In genomic region chr11:2196970-2197770, GRCh38 we compare ENCODE assay signal across 8 cellular contexts. TPM values are rescaled to one million over a fixed set of nuclear protein-coding genes. Genes with fewer than 3 reads are reported as not detected.
A peak's percentile ranks its signal among the peaks of the same experiment; 100 is the strongest.
DNase-seq lines count a peak whose midpoint lies in the region; ATAC-seq and TF ChIP-seq lines count a peak whose summit lies in the region.

No MANE protein-coding gene starts in this region.

- TF ChIP-seq CTCF in GM12864 (IDR thresholded peaks at IDR 0.05; ENCODE audit: low read depth, low read length, missing control alignments) (peak; percentile 82), adrenal gland (IDR thresholded peaks at IDR 0.05) (peak; percentile 71 to 94 (median 82)), sigmoid colon (IDR thresholded peaks at IDR 0.05) (peak; percentile 88 to 94 (median 89))

- H3K4me1 ChIP-seq in adrenal gland (replicated peaks in 1 of 2) (no peaks in the 10 kb centered on the region), sigmoid colon (no peaks in the 10 kb centered on the region)

- H3K27ac ChIP-seq in adrenal gland (no peak overlapping the region), sigmoid colon (no peak overlapping the region)

- no peaks in the 10 kb centered on the region for H3K36me3 ChIP-seq in adrenal gland (replicated peaks in 1 of 2)
- no peaks in the 10 kb centered on the region for H3K36me3 ChIP-seq in sigmoid colon

- TF ChIP-seq POLR2A in adrenal gland (IDR thresholded peaks at IDR 0.05) (no peak), sigmoid colon (IDR thresholded peaks at IDR 0.05) (no peak)

- 32 to 35% (median 33%) methylated on average over 13 to 23 of the region's 23 CpGs for WGBS in adrenal gland, 4 donors
- WGBS in sigmoid colon, 2 donors = 22 to 34% methylated on average over 23 of the region's 23 CpGs

- intact Hi-C loops in adrenal gland (cut with DNase I) = loop anchor here (2.0 to 10.0 kb wide), 5 partner anchors 105 to 328 kb away; partner anchors contain the start of genes C11orf21 (in 1 of the 2) and TSPAN32 (in 1 of the 2)
- intact Hi-C loops in left ventricle myocardium superior (cut with micrococcal nuclease) = loop anchor here (10.0 kb wide), 1 partner anchor 218 kb away; no protein-coding TSS in a partner anchor
- intact Hi-C loops in sigmoid colon (cut with DNase I) = loop anchor here (1.0 to 5.0 kb wide), 4 partner anchors 106 to 690 kb away; partner anchors contain the start of genes CDKN1C and TSPAN32

- peak; percentile 75 for ATAC-seq in left ventricle myocardium superior
- ATAC-seq in HG02623 (IDR thresholded peaks at IDR 0.05; ENCODE audit: unreplicated experiment) = no peak

- H3K4me3 ChIP-seq in GM12864 (ENCODE audit: low read depth, low read length) (no peak overlapping the region), adrenal gland (no peak overlapping the region), sigmoid colon (no peak overlapping the region)

- TF ChIP-seq EP300 in sigmoid colon (IDR thresholded peaks at IDR 0.05) = no peak

- H3K27me3 ChIP-seq in adrenal gland (no peaks in the 10 kb centered on the region), sigmoid colon (peaks cover 0 to 25% (median 0%) of the 10 kb centered on the region in 3 donors)

- DNase-seq in GM12864 (ENCODE audit: low read depth) (no peak), NCI-H1048 (lab: John Stamatoyannopoulos, UW) (peak; percentile 64), T-helper 1 cell (peak; percentile 32 to 64 (median 52)), adrenal gland (peak; percentile 58 to 93 (median 82)), left ventricle myocardium superior (peak; percentile 84), sigmoid colon (peak; percentile 86), NCI-H187 treated with DMSO at 0.1 percent for 48 hours (lab: John Stamatoyannopoulos, UW) (no peak)

- no peaks in the 10 kb centered on the region for H3K9me3 ChIP-seq in adrenal gland (replicated peaks in 1 of 3)
- no peaks in the 10 kb centered on the region for H3K9me3 ChIP-seq in sigmoid colon

RNA-seq across cellular contexts. Expression of gene TH, which starts 25.6 kb away (rescaled TPM):
- total RNA-seq in adrenal gland (100 to 1,000 TPM in 3 of 8 donors, 10 to 100 TPM in 1, 1 to 10 TPM in 2, under 1 TPM in 1, not detected in 1; 0.54 to 433 (median 23.6) TPM), left ventricle myocardium superior (not detected), sigmoid colon (not detected)
- polyA plus RNA-seq in adrenal gland (1,000 to 10,000 TPM in 1 of 3 donors, 100 to 1,000 TPM in 1, 10 to 100 TPM in 1; 55.2 to 1,253 (median 194) TPM), sigmoid colon (under 1 TPM in 1 of 3 donors, not detected in 2; 0.17 TPM)

RNA-seq across cellular contexts. Expression of gene INS, which starts 36.2 kb away (rescaled TPM):
- total RNA-seq in adrenal gland (1 to 10 TPM in 1 of 8 donors, under 1 TPM in 1, not detected in 6; 0.72 to 2.2 TPM), left ventricle myocardium superior (not detected), sigmoid colon (not detected)
- polyA plus RNA-seq in adrenal gland (10 to 100 TPM in 2 of 3 donors, not detected in 1; 10.9 to 45.2 TPM), sigmoid colon (10 to 100 TPM in 1 of 3 donors, under 1 TPM in 1, not detected in 1; 0.73 to 51.7 TPM)

RNA-seq across cellular contexts. Expression of gene IGF2, which starts 58.0 kb away (rescaled TPM):
- total RNA-seq in adrenal gland = 100 to 1,000 TPM in 4 of 8 donors, 10 to 100 TPM in 4; 41.8 to 340 (median 118) TPM
- polyA plus RNA-seq in adrenal gland = 100 to 1,000 TPM in 2 of 3 donors, 10 to 100 TPM in 1; 96.5 to 307 (median 102) TPM
- 88.2 TPM for total RNA-seq in left ventricle myocardium superior
- total RNA-seq in sigmoid colon = 10 to 100 TPM; 13.9 to 63.1 (median 27.0) TPM
- 1 to 10 TPM; 1.6 to 7.8 (median 2.4) TPM for polyA plus RNA-seq in sigmoid colon

Comparison
In these comparisons a context has a peak if more than half of its experiments do, and no peak if none do; other contexts are left out.
1. DNase-seq: peak in NCI-H1048 (single experiment), T-helper 1 cell (5 of 5), adrenal gland (7 of 7), left ventricle myocardium superior (single experiment) and sigmoid colon (single experiment); none in GM12864 (single experiment) and NCI-H187 treated with DMSO at 0.1 percent for 48 hours (single experiment).
2. Peak in every context shown above with its lines, with median percentiles within 50 percentile points of each other: CTCF ChIP-seq.